8 cellular contexts compared by ENCODE assay signal in the genomic region with DNA sequence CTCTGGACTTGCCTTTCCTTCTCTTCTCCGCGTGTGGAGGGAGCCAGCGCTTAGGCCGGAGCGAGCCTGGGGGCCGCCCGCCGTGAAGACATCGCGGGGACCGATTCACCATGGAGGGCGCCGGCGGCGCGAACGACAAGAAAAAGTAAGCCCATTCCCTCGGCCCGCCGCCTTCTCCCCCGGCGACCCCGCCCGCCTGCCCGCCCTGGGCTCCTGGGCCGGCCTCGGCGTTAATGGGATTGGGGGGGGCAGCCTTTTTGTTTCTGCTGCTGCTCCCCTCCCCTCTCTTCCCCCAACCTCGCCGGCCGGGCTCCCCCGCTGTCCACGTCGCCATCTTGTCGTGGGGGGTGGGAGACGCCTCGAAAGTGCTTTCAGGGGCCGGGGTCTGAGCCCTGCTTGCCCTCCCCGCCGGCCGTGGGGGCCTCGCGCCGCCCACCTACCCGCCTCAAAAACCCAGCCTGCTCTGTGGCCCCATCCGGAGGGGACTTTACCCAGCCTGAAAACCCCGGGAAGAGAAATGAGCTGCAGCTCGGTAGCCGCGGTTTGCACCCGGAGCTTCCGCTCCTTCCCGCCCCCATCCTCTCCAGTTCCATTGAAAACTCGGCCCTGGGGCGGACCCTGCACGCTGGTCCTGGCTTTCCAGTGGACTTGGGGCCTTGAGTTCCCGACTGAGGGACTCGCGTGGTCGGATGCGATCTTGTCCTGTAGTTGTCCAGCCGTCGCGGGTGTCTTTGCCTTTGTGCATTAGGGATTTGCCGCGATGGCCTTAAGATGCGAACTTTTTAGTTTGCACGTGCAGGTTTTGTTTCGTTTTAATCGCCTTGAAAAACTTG. TPM values are rescaled to one million over a fixed set of nuclear protein-coding genes. Genes with fewer than 3 reads are reported as not detected.
DNase-seq lines count a peak whose midpoint lies in the region; ATAC-seq lines count a peak whose summit lies in the region.

No MANE protein-coding gene starts in this region.

- intact Hi-C loops in activated CD4-positive, alpha-beta memory T cell treated with anti-CD3 and anti-CD28 coated beads for 36 hours (cut with micrococcal nuclease) = loop anchor here (1.0 to 5.0 kb wide), 8 partner anchors 25 to 1447 kb away; a partner anchor contains a TSS

- no peaks in the 10 kb centered on the region for H3K27me3 Mint-ChIP-seq in activated CD4-positive, alpha-beta memory T cell treated with anti-CD3 and anti-CD28 coated beads for 36 hours

- H3K4me1 Mint-ChIP-seq in activated CD4-positive, alpha-beta memory T cell treated with anti-CD3 and anti-CD28 coated beads for 36 hours (ENCODE audit: low read depth) = peaks cover 52% of the 10 kb centered on the region

- DNase-seq in NCI-H187 (lab: John Stamatoyannopoulos, UW) = peak; percentile 27 to 76
- no peak for DNase-seq in NCI-H187 treated with DMSO at 0.1 percent for 48 hours (lab: John Stamatoyannopoulos, UW)
- DNase-seq in NCI-H69 (lab: John Stamatoyannopoulos, UW) = peak; percentile 94
- peak; percentile 74 for DNase-seq in activated CD4-positive, alpha-beta memory T cell treated with anti-CD3 and anti-CD28 coated beads for 36 hours
- DNase-seq in effector CD4-positive, alpha-beta T cell = peak; percentile 25
- DNase-seq in medulla oblongata (ENCODE audit: extremely low spot score) = peak; percentile 68
- DNase-seq in stimulated activated CD8-positive, alpha-beta memory T cell treated with anti-CD3 and anti-CD28 coated beads, Interleukin-12 subunit alpha, Interleukin-12 subunit beta, amount 100 ng/mL, for 4 hours (ENCODE audit: low read depth) = peak; percentile 31

- peak overlapping the region; percentile 98 for H3K27ac Mint-ChIP-seq in activated CD4-positive, alpha-beta memory T cell treated with anti-CD3 and anti-CD28 coated beads for 36 hours

- CTCF ChIA-PET in activated CD4-positive, alpha-beta memory T cell treated with anti-CD3 and anti-CD28 coated beads for 36 hours (lab: Charles Lee) = interaction anchor here (1.3 to 1.7 kb wide), 2 partner anchors 33 to 35 kb away, joined by 3 to 6 read pairs; no protein-coding TSS in a partner anchor

- H3K4me3 Mint-ChIP-seq in activated CD4-positive, alpha-beta memory T cell treated with anti-CD3 and anti-CD28 coated beads for 36 hours = peak overlapping the region; percentile 98

- peaks cover 48% of the 10 kb centered on the region for H3K36me3 Mint-ChIP-seq in activated CD4-positive, alpha-beta memory T cell treated with anti-CD3 and anti-CD28 coated beads for 36 hours

- POLR2A ChIA-PET in activated CD4-positive, alpha-beta memory T cell treated with anti-CD3 and anti-CD28 coated beads for 36 hours (lab: Charles Lee) = interaction anchor here (0.7 to 4.5 kb wide), 28 partner anchors 8 to 373 kb away, joined by 3 to 40 read pairs (median 6); a partner anchor contains a TSS

- peak; percentile 5 for ATAC-seq in HG03108 (IDR thresholded peaks at IDR 0.05; ENCODE audit: unreplicated experiment)

- H3K9me3 Mint-ChIP-seq in activated CD4-positive, alpha-beta memory T cell treated with anti-CD3 and anti-CD28 coated beads for 36 hours = no peaks in the 10 kb centered on the region

RNA-seq across cellular contexts. Expression of a gene that starts 0.6 kb away (rescaled TPM):
- 100 to 1,000 TPM; 283 to 287 TPM for total RNA-seq in activated CD4-positive, alpha-beta memory T cell treated with anti-CD3 and anti-CD28 coated beads for 36 hours
